16 cellular contexts compared by ENCODE assay signal in the genomic region with DNA sequence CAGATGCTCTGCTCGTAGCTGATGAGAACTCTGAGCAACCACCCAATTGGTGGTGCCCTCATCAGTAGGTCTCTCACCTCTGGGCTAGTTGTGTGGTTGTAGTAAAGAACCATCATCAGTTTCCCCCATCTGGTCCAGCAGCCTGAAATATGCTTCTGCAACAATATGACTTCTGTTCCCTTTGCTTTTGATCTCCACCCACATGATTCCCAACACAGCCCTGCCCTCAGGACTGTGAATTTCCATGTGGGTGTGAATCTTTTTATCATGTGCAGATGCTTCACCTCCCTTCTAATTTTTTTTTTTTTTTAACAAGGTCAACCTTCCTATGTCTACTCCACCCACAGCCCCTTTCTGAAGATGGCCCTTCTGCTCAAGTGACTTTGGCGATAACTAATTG.
DNase-seq lines count a peak whose midpoint lies in the region; ATAC-seq and TF ChIP-seq lines count a peak whose summit lies in the region.
"Had no signal": no experiment of that assay in that cellular context is flagged by ENCODE, and none has a peak within 500 bp of the region (broad histone marks: within the 10 kb centered on the region; RNA-seq: fewer than 3 reads in every experiment).

No MANE protein-coding gene starts in this region.

- H3K9me3 ChIP-seq in HEK293 (ENCODE audit: control insufficient read depth, insufficient read depth, low read depth, low read length) (no peaks in the 10 kb centered on the region), thymus (ENCODE audit: control insufficient read depth) (no peaks in the 10 kb centered on the region)
- H3K9me3 ChIP-seq: BE2C, Caco-2, HAP-1 had no signal

- WGBS in thymus, result 95% methylated on average over 2 of the region's 2 CpGs

- H3K4me3 ChIP-seq in HEK293 (ENCODE audit: low read depth, low read length) (no peak overlapping the region), thymus (ENCODE audit: low read length) (no peak overlapping the region)
- H3K4me3 ChIP-seq: GM23248, HAP-1 had no signal

- H3K27ac ChIP-seq in HEK293 (ENCODE audit: extremely low read depth, low read depth, low read length) (no peak overlapping the region), thymus (ENCODE audit: low read depth) (peak overlapping the region; percentile 18)
- H3K27ac ChIP-seq: GM23248 had no signal

- no peak for ATAC-seq in activated T-cell treated with anti-CD3 and anti-CD28 coated beads, Interleukin-2, amount 50 U/mL, for 72 hours (replicated peaks in 1 of 2)
- no peak for ATAC-seq in HG03025 (IDR thresholded peaks at IDR 0.05; ENCODE audit: low FRiP score, unreplicated experiment)

- H3K27ac Mint-ChIP-seq in activated T-cell treated with anti-CD3 and anti-CD28 coated beads, Interleukin-2, amount 50 U/mL, for 72 hours, result peak overlapping the region; percentile 63
- no peak overlapping the region for H3K27ac Mint-ChIP-seq in activated T-cell treated with anti-CD3 and anti-CD28 coated beads, Interleukin-2, amount 50 U/mL, for 24 hours
- H3K27ac Mint-ChIP-seq: CD4-positive, CD25-positive, alpha-beta regulatory T cell; CD8-positive, alpha-beta memory T cell had no signal

- H3K4me3 Mint-ChIP-seq in activated T-cell treated with anti-CD3 and anti-CD28 coated beads, Interleukin-2, amount 50 U/mL, for 72 hours, result peak overlapping the region in 1 of 2 donors; percentile 8
- no peak overlapping the region for H3K4me3 Mint-ChIP-seq in activated T-cell treated with anti-CD3 and anti-CD28 coated beads, Interleukin-2, amount 50 U/mL, for 24 hours
- H3K4me3 Mint-ChIP-seq: CD4-positive, CD25-positive, alpha-beta regulatory T cell; CD8-positive, alpha-beta memory T cell had no signal

- H3K4me1 ChIP-seq in HEK293 (ENCODE audit: control insufficient read depth, insufficient read depth, low read length), result no peaks in the 10 kb centered on the region
- peaks cover 13% of the 10 kb centered on the region for H3K4me1 ChIP-seq in thymus (ENCODE audit: control insufficient read depth, insufficient read depth, low read length)
- H3K4me1 ChIP-seq: Caco-2, HAP-1 had no signal

- no peak for DNase-seq in activated T-cell treated with anti-CD3 and anti-CD28 coated beads, Interleukin-2, amount 50 U/mL, for 72 hours
- DNase-seq in activated T-cell treated with anti-CD3 and anti-CD28 coated beads, Interleukin-2, amount 50 U/mL, for 24 hours, result no peak
- peak; percentile 92 for DNase-seq in SW480 (ENCODE audit: low spot score)
- no peak for DNase-seq in NCI-H2081 treated with DMSO at 0.1 percent for 48 hours (lab: John Stamatoyannopoulos, UW)
- DNase-seq: ACHN; BE2C; C1 segment of cervical spinal cord; Caco-2; CD4-positive, CD25-positive, alpha-beta regulatory T cell; CD8-positive, alpha-beta memory T cell; GM23248; IMR-90 had no signal

- POLR2A ChIA-PET in HEK293 (lab: Yijun Ruan, JAX), result no interaction called here

- no peak for TF ChIP-seq CTCF in HEK293 (tag by site-specific recombination; IDR thresholded peaks at IDR 0.05)

- no peaks in the 10 kb centered on the region for H3K27me3 ChIP-seq in thymus (ENCODE audit: control insufficient read depth, insufficient read depth)
- H3K27me3 ChIP-seq: BE2C had no signal

- no peaks in the 10 kb centered on the region for H3K36me3 Mint-ChIP-seq in activated T-cell treated with anti-CD3 and anti-CD28 coated beads, Interleukin-2, amount 50 U/mL, for 72 hours (ENCODE audit: insufficient read depth in 2 of 2)
- H3K36me3 Mint-ChIP-seq in activated T-cell treated with anti-CD3 and anti-CD28 coated beads, Interleukin-2, amount 50 U/mL, for 24 hours (ENCODE audit: low read depth), result no peaks in the 10 kb centered on the region
- H3K36me3 Mint-ChIP-seq: CD4-positive, CD25-positive, alpha-beta regulatory T cell; CD8-positive, alpha-beta memory T cell had no signal

- H3K4me1 Mint-ChIP-seq in activated T-cell treated with anti-CD3 and anti-CD28 coated beads, Interleukin-2, amount 50 U/mL, for 72 hours (ENCODE audit: low read depth), result peaks cover 33% of the 10 kb centered on the region
- peaks cover 26% of the 10 kb centered on the region for H3K4me1 Mint-ChIP-seq in activated T-cell treated with anti-CD3 and anti-CD28 coated beads, Interleukin-2, amount 50 U/mL, for 24 hours (ENCODE audit: low read depth)

- H3K9me3 Mint-ChIP-seq in activated T-cell treated with anti-CD3 and anti-CD28 coated beads, Interleukin-2, amount 50 U/mL, for 72 hours, result no peaks in the 10 kb centered on the region
- H3K9me3 Mint-ChIP-seq in activated T-cell treated with anti-CD3 and anti-CD28 coated beads, Interleukin-2, amount 50 U/mL, for 24 hours, result no peaks in the 10 kb centered on the region
- H3K9me3 Mint-ChIP-seq: CD4-positive, CD25-positive, alpha-beta regulatory T cell; CD8-positive, alpha-beta memory T cell had no signal

- H3K36me3 ChIP-seq in HEK293 (ENCODE audit: control insufficient read depth in 2 of 2, insufficient read depth in 1 of 2, low read length in 2 of 2), result no peaks in the 10 kb centered on the region
- no peaks in the 10 kb centered on the region for H3K36me3 ChIP-seq in thymus (ENCODE audit: control insufficient read depth, insufficient read depth)
- H3K36me3 ChIP-seq: BE2C, HAP-1 had no signal

- CTCF ChIA-PET in HEK293 (lab: Yijun Ruan, JAX), result no interaction called here

- no peaks in the 10 kb centered on the region for H3K27me3 Mint-ChIP-seq in activated T-cell treated with anti-CD3 and anti-CD28 coated beads, Interleukin-2, amount 50 U/mL, for 72 hours (ENCODE audit: low read depth)
- H3K27me3 Mint-ChIP-seq in activated T-cell treated with anti-CD3 and anti-CD28 coated beads, Interleukin-2, amount 50 U/mL, for 24 hours, result peaks cover 20% of the 10 kb centered on the region
- H3K27me3 Mint-ChIP-seq: CD4-positive, CD25-positive, alpha-beta regulatory T cell had no signal

TF ChIP-seq in HEK293, 187 proteins besides CTCF, POLR2A, EP300 and RAD21:
- TF ChIP-seq EGR2 (tag by site-specific recombination; IDR thresholded peaks at IDR 0.05; ENCODE audit: low read depth) (peak; percentile 62), ZFHX2 (tag by site-specific recombination; conservative IDR thresholded peaks at IDR 0.05) (peak; percentile 55)
- TF ChIP-seq, protein P1, sequence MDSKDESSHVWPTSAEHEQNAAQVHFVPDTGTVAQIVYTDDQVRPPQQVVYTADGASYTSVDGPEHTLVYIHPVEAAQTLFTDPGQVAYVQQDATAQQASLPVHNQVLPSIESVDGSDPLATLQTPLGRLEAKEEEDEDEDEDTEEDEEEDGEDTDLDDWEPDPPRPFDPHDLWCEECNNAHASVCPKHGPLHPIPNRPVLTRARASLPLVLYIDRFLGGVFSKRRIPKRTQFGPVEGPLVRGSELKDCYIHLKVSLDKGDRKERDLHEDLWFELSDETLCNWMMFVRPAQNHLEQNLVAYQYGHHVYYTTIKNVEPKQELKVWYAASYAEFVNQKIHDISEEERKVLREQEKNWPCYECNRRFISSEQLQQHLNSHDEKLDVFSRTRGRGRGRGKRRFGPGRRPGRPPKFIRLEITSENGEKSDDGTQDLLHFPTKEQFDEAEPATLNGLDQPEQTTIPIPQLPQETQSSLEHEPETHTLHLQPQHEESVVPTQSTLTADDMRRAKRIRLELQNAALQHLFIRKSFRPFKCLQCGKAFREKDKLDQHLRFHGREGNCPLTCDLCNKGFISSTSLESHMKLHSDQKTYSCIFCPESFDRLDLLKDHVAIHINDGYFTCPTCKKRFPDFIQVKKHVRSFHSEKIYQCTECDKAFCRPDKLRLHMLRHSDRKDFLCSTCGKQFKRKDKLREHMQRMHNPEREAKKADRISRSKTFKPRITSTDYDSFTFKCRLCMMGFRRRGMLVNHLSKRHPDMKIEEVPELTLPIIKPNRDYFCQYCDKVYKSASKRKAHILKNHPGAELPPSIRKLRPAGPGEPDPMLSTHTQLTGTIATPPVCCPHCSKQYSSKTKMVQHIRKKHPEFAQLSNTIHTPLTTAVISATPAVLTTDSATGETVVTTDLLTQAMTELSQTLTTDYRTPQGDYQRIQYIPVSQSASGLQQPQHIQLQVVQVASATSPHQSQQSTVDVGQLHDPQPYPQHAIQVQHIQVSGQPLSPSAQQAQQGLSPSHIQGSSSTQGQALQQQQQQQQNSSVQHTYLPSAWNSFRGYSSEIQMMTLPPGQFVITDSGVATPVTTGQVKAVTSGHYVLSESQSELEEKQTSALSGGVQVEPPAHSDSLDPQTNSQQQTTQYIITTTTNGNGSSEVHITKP (tag by site-specific recombination; IDR thresholded peaks at IDR 0.05), result no peak
